In genomic region chr13:25608181-25608580, GRCh38 we compare ENCODE assay signal across 25 cellular contexts.
DNase-seq lines count a peak whose midpoint lies in the region; TF ChIP-seq lines count a peak whose summit lies in the region.
"Had no signal": no experiment of that assay in that cellular context is flagged by ENCODE, and none has a peak within 500 bp of the region (broad histone marks: within the 10 kb centered on the region; RNA-seq: fewer than 3 reads in every experiment).

No MANE protein-coding gene starts in this region.

- H3K4me3 ChIP-seq in choroid plexus epithelial cell (ENCODE audit: low read depth, low read length) = no peak overlapping the region
- H3K4me3 ChIP-seq: body of pancreas, left ventricle myocardium inferior, ovary, thyroid gland had no signal

- no peak for TF ChIP-seq CTCF in choroid plexus epithelial cell (conservative IDR thresholded peaks at IDR 0.05; ENCODE audit: low read depth, low read length)

- DNase-seq in DMS79 treated with DMSO at 0.1 percent for 48 hours (lab: John Stamatoyannopoulos, UW) = peak; percentile 10
- DNase-seq in DMS79 (lab: John Stamatoyannopoulos, UW) = no peak
- DNase-seq in NCI-H1105 (lab: John Stamatoyannopoulos, UW) = peak; percentile 37
- DNase-seq in NCI-H2196 (lab: John Stamatoyannopoulos, UW; ENCODE audit: unreplicated experiment) = peak; percentile 22
- DNase-seq in choroid plexus epithelial cell (ENCODE audit: low read depth) = peak; percentile 23
- DNase-seq in HT-29 (ENCODE audit: low spot score) = no peak
- no peak for DNase-seq in erythroblast (lab: John Stamatoyannopoulos, UW)
- DNase-seq in cerebellar nuclear complex (lab: John Stamatoyannopoulos, UW) = no peak
- DNase-seq: activated CD4-positive, alpha-beta memory T cell treated with anti-CD3 and anti-CD28 coated beads for 36 hours; activated CD4-positive, CD25-positive, alpha-beta regulatory T cell; activated naive CD8-positive, alpha-beta T cell treated with anti-CD3 and anti-CD28 coated beads, Interleukin-2, amount 50 U/mL, for 24 hours; body of pancreas; CD8-positive, alpha-beta T cell; effector CD8-positive, alpha-beta T cell; foreskin keratinocyte; left ventricle myocardium inferior; midbrain; natural killer cell; NCI-H2227 treated with DMSO at 0.1 percent for 48 hours; ovary; right cardiac atrium; stimulated activated CD4-positive, alpha-beta T cell treated with anti-CD3 and anti-CD28 coated beads, Interleukin-12 subunit alpha, Interleukin-12 subunit beta, amount 100 ng/mL, for 4 hours; stimulated activated CD4-positive, alpha-beta T cell treated with anti-CD3 and anti-CD28 coated beads, Interleukin-4, amount 100 ng/mL, for 4 hours; T1000; thyroid gland had no signal

- TF ChIP-seq POLR2A in erythroblast (IDR thresholded peaks at IDR 0.05; ENCODE audit: low read length) = no peak

Comparison
In these comparisons a context has a peak if more than half of its experiments do, and no peak if none do; other contexts are left out.
1. DNase-seq: peak in DMS79 treated with DMSO at 0.1 percent for 48 hours (single experiment), NCI-H1105 (single experiment), NCI-H2196 (single experiment) and choroid plexus epithelial cell (single experiment); none in DMS79 (single experiment), HT-29 (single experiment), erythroblast (0 of 2) and cerebellar nuclear complex (0 of 2).